In the genomic region with DNA sequence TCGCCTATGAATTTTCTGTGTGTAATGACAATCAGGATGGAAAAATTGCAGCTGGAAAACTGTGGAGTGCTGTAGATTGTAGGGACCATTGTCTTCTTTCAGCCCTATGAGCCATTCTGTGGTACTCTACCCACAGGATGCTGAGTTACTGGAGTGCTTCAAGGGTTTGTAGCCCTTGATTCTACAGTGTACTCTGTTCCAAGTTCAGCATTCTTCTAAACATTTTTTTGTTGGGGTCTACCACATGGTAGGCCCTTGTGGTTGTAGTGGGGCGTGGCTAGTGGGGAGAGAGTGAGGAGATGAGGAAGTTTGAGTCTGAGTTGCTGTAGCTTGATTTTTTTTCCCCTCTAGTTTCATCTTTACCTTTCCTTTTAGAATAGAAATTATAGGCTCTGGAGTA, we compare ENCODE assay signal across 8 cellular contexts.
A peak's percentile ranks its signal among the peaks of the same experiment; 100 is the strongest.
DNase-seq lines count a peak whose midpoint lies in the region; ATAC-seq and TF ChIP-seq lines count a peak whose summit lies in the region.

No MANE protein-coding gene starts in this region.

- no peak overlapping the region for H3K4me3 ChIP-seq in choroid plexus epithelial cell (ENCODE audit: low read depth, low read length)

- peak; percentile 79 for ATAC-seq in GM18511 (IDR thresholded peaks at IDR 0.05; ENCODE audit: unreplicated experiment)
- peak; percentile 60 for ATAC-seq in HG02763 (IDR thresholded peaks at IDR 0.05; ENCODE audit: unreplicated experiment)
- ATAC-seq in HG02970 (IDR thresholded peaks at IDR 0.05; ENCODE audit: low FRiP score, unreplicated experiment) = no peak

- no peak for TF ChIP-seq CTCF in choroid plexus epithelial cell (conservative IDR thresholded peaks at IDR 0.05; ENCODE audit: low read depth, low read length)

- DNase-seq in RPMI8226 (peak; percentile 3), choroid plexus epithelial cell (ENCODE audit: low read depth) (peak; percentile 97), midbrain (lab: John Stamatoyannopoulos, UW) (no peak), NCI-H2171 (lab: John Stamatoyannopoulos, UW) (no peak)
- DNase-seq in stimulated activated CD8-positive, alpha-beta memory T cell treated with anti-CD3 and anti-CD28 coated beads, Interleukin-15, amount 100 ng/mL, for 4 hours (ENCODE audit: low read depth in 2 of 2) = peak; percentile 4 to 18

Comparison
In these comparisons a context has a peak if more than half of its experiments do, and no peak if none do; other contexts are left out.
1. DNase-seq: peak in RPMI8226 (single experiment), choroid plexus epithelial cell (single experiment) and stimulated activated CD8-positive, alpha-beta memory T cell treated with anti-CD3 and anti-CD28 coated beads, Interleukin-15, amount 100 ng/mL, for 4 hours (2 of 2); none in midbrain (single experiment) and NCI-H2171 (single experiment).